16 cellular contexts compared by ENCODE assay signal in genomic region chr10:114393482-114393881, GRCh38. TPM values are rescaled to one million over a fixed set of nuclear protein-coding genes. Genes with fewer than 3 reads are reported as not detected.
DNase-seq lines count a peak whose midpoint lies in the region; ATAC-seq, FAIRE-seq and TF ChIP-seq lines count a peak whose summit lies in the region.
"Had no signal": no experiment of that assay in that cellular context is flagged by ENCODE, and none has a peak within 500 bp of the region (broad histone marks: within the 10 kb centered on the region; RNA-seq: fewer than 3 reads in every experiment).

No MANE protein-coding gene starts in this region.

- H4K8ac ChIP-seq in H1 (ENCODE audit: extremely low read depth, insufficient read depth, low read length) (no peak overlapping the region), mesendoderm (ENCODE audit: low read depth, low read length) (no peak overlapping the region)

- peak overlapping the region; percentile 69 for H3K27ac ChIP-seq in SJCRH30
- H3K27ac ChIP-seq in H1 (ENCODE audit: low read depth, low read length) = no peak overlapping the region
- H3K27ac ChIP-seq in mesendoderm (ENCODE audit: low read depth, low read length) = no peak overlapping the region
- peak overlapping the region in 1 of 2 donors; percentile 48 for H3K27ac ChIP-seq in thoracic aorta
- H3K27ac ChIP-seq: BLaER1, lower lobe of right lung had no signal

- no peaks in the 10 kb centered on the region for H3K23me2 ChIP-seq in H1 (ENCODE audit: low read depth, low read length)

- no peaks in the 10 kb centered on the region for H3K9me3 ChIP-seq in SJCRH30 (replicated peaks)
- no peaks in the 10 kb centered on the region for H3K9me3 ChIP-seq in H1 (ENCODE audit: insufficient read depth in 2 of 2, low read depth in 1 of 2, low read length in 1 of 2)
- no peaks in the 10 kb centered on the region for H3K9me3 ChIP-seq in thoracic aorta
- H3K9me3 ChIP-seq in BE2C = no peaks in the 10 kb centered on the region
- H3K9me3 ChIP-seq: BLaER1, HAP-1, lower lobe of right lung had no signal

- H3K18ac ChIP-seq in H1 (ENCODE audit: extremely low read depth, low read length) (0 out of 2 replicates have a peak overlapping the region, but pooled peaks have one; percentile 20), mesendoderm (ENCODE audit: low read length) (no peak overlapping the region)

- WGBS in H1 (ENCODE audit: extremely low coverage in 1 of 2, insufficient coverage in 1 of 2, insufficient read length in 1 of 2, insufficient replicate concordance in 2 of 2, low coverage in 1 of 2, low lambda C conversion rate in 2 of 2, missing lambda C conversion rate in 1 of 2), 2 experiments = 83% methylated on average over 11 of the region's 11 CpGs; no CpG with 5 or more reads in 1 of the 2 experiments
- WGBS in mesendoderm (ENCODE audit: extremely low coverage, insufficient coverage, low lambda C conversion rate) = no CpG with 5 or more reads among the region's 11 CpGs

- TF ChIP-seq RAD21 in H1 (IDR thresholded peaks at IDR 0.05 in 1 of 2, conservative IDR thresholded peaks at IDR 0.05 in 1 of 2; ENCODE audit: low read depth in 2 of 2, low read length in 2 of 2) = no peak

- FAIRE-seq in H1 (lab: Jason Lieb, UNC) = no peak

- H2BK15ac ChIP-seq in H1 (ENCODE audit: low read length) (no peak overlapping the region), mesendoderm (replicated peaks; ENCODE audit: low read depth) (no peak overlapping the region)

- H3K4me1 ChIP-seq in SJCRH30 (peaks cover 51% of the 10 kb centered on the region), H1 (replicated peaks in 1 of 4; ENCODE audit: control insufficient read depth in 3 of 4, insufficient read depth in 4 of 4, low read length in 3 of 4) (peaks cover 0 to 10% (median 4%) of the 10 kb centered on the region in 4 experiments; a peak in 4 of 7 replicates), mesendoderm (ENCODE audit: control insufficient read depth, low read depth, low read length) (no peaks in the 10 kb centered on the region), thoracic aorta (ENCODE audit: control insufficient read depth in 1 of 2, low read depth in 2 of 2) (peaks cover 15 to 23% of the 10 kb centered on the region in 2 donors), BE2C (no peaks in the 10 kb centered on the region)
- H3K4me1 ChIP-seq: HAP-1 had no signal

- H3K9ac ChIP-seq in H1 (replicated peaks in 1 of 4; ENCODE audit: extremely low read depth in 1 of 4, low read depth in 3 of 4, low read length in 3 of 4) (no peak overlapping the region), mesendoderm (ENCODE audit: low read length) (no peak overlapping the region)
- H3K9ac ChIP-seq: BLaER1 had no signal

- no peaks in the 10 kb centered on the region for H4K20me1 ChIP-seq in H1 (replicated peaks in 1 of 2; ENCODE audit: control insufficient read depth in 1 of 2, insufficient read depth in 2 of 2, low read length in 2 of 2)
- H4K20me1 ChIP-seq: BLaER1 had no signal

- H3K36me3 ChIP-seq in SJCRH30 (no peaks in the 10 kb centered on the region), H1 (ENCODE audit: control insufficient read depth in 2 of 4, insufficient read depth in 4 of 4, low read length in 3 of 4) (no peaks in the 10 kb centered on the region), mesendoderm (ENCODE audit: control insufficient read depth, insufficient read depth, low read length) (no peaks in the 10 kb centered on the region), thoracic aorta (no peaks in the 10 kb centered on the region), BE2C (no peaks in the 10 kb centered on the region)
- H3K36me3 ChIP-seq: BLaER1, HAP-1, lower lobe of right lung had no signal

- H3K56ac ChIP-seq in H1 (replicated peaks; ENCODE audit: insufficient read length, low read depth, low read length) (no peak overlapping the region), mesendoderm (ENCODE audit: low read length) (peak overlapping the region; percentile 47)

- H2BK12ac ChIP-seq in H1 (ENCODE audit: low read depth, low read length) = no peak overlapping the region

- H2BK20ac ChIP-seq in H1 (ENCODE audit: low read length) = no peak overlapping the region

- no peak overlapping the region for H3K14ac ChIP-seq in H1 (ENCODE audit: insufficient read length)

- H2BK120ac ChIP-seq in H1 (replicated peaks; ENCODE audit: low read depth, low read length) (no peak overlapping the region), mesendoderm (ENCODE audit: low read depth, low read length) (no peak overlapping the region)

- no peaks in the 10 kb centered on the region for H3K27me3 ChIP-seq in SJCRH30
- no peaks in the 10 kb centered on the region; a peak in 2 of 7 replicates for H3K27me3 ChIP-seq in H1 (replicated peaks in 1 of 4; ENCODE audit: control insufficient read depth in 3 of 4, extremely low read depth in 1 of 4, insufficient read depth in 3 of 4, low read length in 3 of 4)
- H3K27me3 ChIP-seq in mesendoderm (ENCODE audit: insufficient read depth, low read length, poor library complexity) = no peaks in the 10 kb centered on the region
- no peaks in the 10 kb centered on the region for H3K27me3 ChIP-seq in thoracic aorta (replicated peaks; ENCODE audit: insufficient read depth)
- H3K27me3 ChIP-seq in BE2C = no peaks in the 10 kb centered on the region
- H3K27me3 ChIP-seq: BLaER1 had no signal

- TF ChIP-seq CTCF in H1 (IDR thresholded peaks at IDR 0.05; ENCODE audit: control extremely low read depth in 1 of 3, insufficient read depth in 1 of 3, low read depth in 1 of 3, low read length in 3 of 3) (no peak), thoracic aorta (IDR thresholded peaks at IDR 0.05) (no peak), BE2C (IDR thresholded peaks at IDR 0.05; ENCODE audit: low read depth, low read length) (no peak)

- CTCF ChIA-PET in H1 (lab: Charles Lee; ENCODE audit: partially characterized antibody) = interaction anchor here (0.6 to 11.5 kb wide), 4 partner anchors 21 to 298 kb away, joined by 3 to 209 read pairs (median 8); no protein-coding TSS in a partner anchor

- H2AK5ac ChIP-seq in H1 (ENCODE audit: low read depth, low read length) (no peak overlapping the region), mesendoderm (ENCODE audit: low read length) (no peak overlapping the region)

- POLR2A ChIA-PET in H1 (lab: Charles Lee; ENCODE audit: partially characterized antibody) = no interaction called here

- no peak for TF ChIP-seq POLR2A in H1 (IDR thresholded peaks at IDR 0.05; ENCODE audit: control extremely low read depth in 1 of 2, low read depth in 2 of 2, low read length in 2 of 2)

- peak overlapping the region; percentile 43 for H2AFZ ChIP-seq in H1 (ENCODE audit: low read length)

- H3K4ac ChIP-seq in H1 (replicated peaks; ENCODE audit: insufficient read length, low read depth, low read length) (no peak overlapping the region), mesendoderm (ENCODE audit: low read depth, low read length) (no peak overlapping the region)

- no peak overlapping the region for H4K5ac ChIP-seq in H1 (ENCODE audit: insufficient read length, low read depth, low read length)
- no peak overlapping the region for H4K5ac ChIP-seq in mesendoderm (ENCODE audit: low read length)

- DNase-seq in SJCRH30 (peak in 1 of 2 experiments; percentile 45), H1 (ENCODE audit: low read depth in 1 of 2, low spot score in 2 of 2) (no peak), mesendoderm (no peak), thoracic aorta (ENCODE audit: low spot score) (no peak), BE2C (no peak)
- DNase-seq: lower lobe of right lung; NCI-H1092; NK-92 treated with Interleukin-12 subunit alpha and Interleukin-12 subunit beta, amount 100 ng/mL, for 24 hours; SIG-M5; stimulated activated naive B cell treated with anti-CD40 and anti-IgM and Interleukin-4, amounts not matched to agents 10 μg/mL and 1 μg/mL and 100 μg/mL, for 72 hours; T-helper 9 cell had no signal

- H2BK5ac ChIP-seq in H1 (ENCODE audit: low read depth, low read length) = no peak overlapping the region
- H2BK5ac ChIP-seq in mesendoderm (ENCODE audit: low read length) = no peak overlapping the region

- no peaks in the 10 kb centered on the region for H3K79me2 ChIP-seq in H1 (ENCODE audit: control insufficient read depth in 1 of 2, insufficient read depth in 2 of 2, low read length in 2 of 2)
- H3K79me2 ChIP-seq in mesendoderm (ENCODE audit: control insufficient read depth, insufficient read depth, low read length) = no peaks in the 10 kb centered on the region

- H3K23ac ChIP-seq in H1 (ENCODE audit: insufficient read length) (no peak overlapping the region), mesendoderm (ENCODE audit: low read length) (no peak overlapping the region)

- TF ChIP-seq EP300 in H1 (IDR thresholded peaks at IDR 0.05; ENCODE audit: borderline replicate concordance in 1 of 2, low read depth in 2 of 2, low read length in 2 of 2) = no peak

- H3K4me3 ChIP-seq in SJCRH30 (no peak overlapping the region), H1 (ENCODE audit: extremely low read depth in 1 of 4, insufficient read depth in 2 of 4, low read depth in 3 of 4, low read length in 4 of 4) (no peak overlapping the region), mesendoderm (ENCODE audit: low read length) (no peak overlapping the region), thoracic aorta (peak overlapping the region; percentile 32), BE2C (ENCODE audit: low read depth, low read length) (no peak overlapping the region)
- H3K4me3 ChIP-seq: BLaER1, HAP-1, lower lobe of right lung had no signal

- ATAC-seq in thoracic aorta (ENCODE audit: insufficient number of reproducible peaks, low FRiP score, low read depth) (peak; percentile 67), SK-N-SH treated with all-trans-retinoic acid at 6 μM for 48 hours (no peak), HG03095 (IDR thresholded peaks at IDR 0.05; ENCODE audit: unreplicated experiment) (no peak), GM21381 (IDR thresholded peaks at IDR 0.05; ENCODE audit: unreplicated experiment) (no peak)
- ATAC-seq: lower lobe of right lung; stimulated activated naive B cell treated with anti-CD40 and anti-IgM and Interleukin-4, amounts not matched to agents 10 μg/mL and 1 μg/mL and 100 μg/mL, for 72 hours had no signal

- H4K91ac ChIP-seq in H1 (replicated peaks; ENCODE audit: insufficient read length, low read length) = no peak overlapping the region

- H3K4me2 ChIP-seq in H1 (ENCODE audit: insufficient read depth in 1 of 2, low read depth in 2 of 2, low read length in 2 of 2) = no peak overlapping the region
- H3K4me2 ChIP-seq in mesendoderm (ENCODE audit: low read length) = no peak overlapping the region

- H3K79me1 ChIP-seq in H1 (ENCODE audit: low read depth, low read length) (no peaks in the 10 kb centered on the region), mesendoderm (ENCODE audit: low read length) (no peaks in the 10 kb centered on the region)

RNA-seq across cellular contexts. Expression of gene AFAP1L2, which starts 10.8 kb away (rescaled TPM):
- total RNA-seq in SJCRH30 (2014; rRNA removed; shearing (Covaris generic)) = 1.8 and 2.2 TPM in 2 replicates
- 6.2 and 6.4 TPM in 2 replicates for total RNA-seq in H1 (2021; fragmentation: NEBNext Ultra II Directional; extraction: Animal tissue kit (Norgen Biotek cat#: 25700))
- polyA plus RNA-seq in H1 (2011; rRNA removed) = 3.9 and 5.4 TPM in 2 replicates
- 6.3 TPM for polyA plus RNA-seq in H1 (2011; cell fraction: cytosol; rRNA removed)
- polyA plus RNA-seq in H1 (2011; cell fraction: nucleus; rRNA removed) = 13.6 TPM
- 4.2 to 5.1 TPM (median 4.7 TPM) in 4 replicates for polyA plus RNA-seq in H1 (2012, experiment 1 of 2)
- polyA plus RNA-seq in H1 (2012, experiment 2 of 2) = 1.5 TPM
- polyA plus RNA-seq in H1 (2013, experiment 1 of 2) = 3.2 TPM
- 3.1 TPM for polyA plus RNA-seq in H1 (2013, experiment 2 of 2)
- 9.1 and 12.1 TPM in 2 replicates for polyA minus RNA-seq in H1 (2011; rRNA and poly(A)+ RNA removed)
- polyA minus RNA-seq in H1 (2011; cell fraction: cytosol; rRNA and poly(A)+ RNA removed) = 6.8 TPM
- 10.0 TPM for polyA minus RNA-seq in H1 (2011; cell fraction: nucleus; rRNA and poly(A)+ RNA removed)
- 2.5 TPM for polyA plus RNA-seq in mesendoderm (2013, experiment 1 of 2)
- 2.6 TPM for polyA plus RNA-seq in mesendoderm (2013, experiment 2 of 2)
- total RNA-seq in thoracic aorta = 10 to 100 TPM in 1 of 2 donors, 1 to 10 TPM in 1; 7.7 to 13.3 TPM
- polyA plus RNA-seq in BE2C (2012; ENCODE audit: insufficient read depth, insufficient read length, low read depth) = 1.4 TPM
